Comparison of ENCODE assay signal across 16 cellular contexts in the genomic region with DNA sequence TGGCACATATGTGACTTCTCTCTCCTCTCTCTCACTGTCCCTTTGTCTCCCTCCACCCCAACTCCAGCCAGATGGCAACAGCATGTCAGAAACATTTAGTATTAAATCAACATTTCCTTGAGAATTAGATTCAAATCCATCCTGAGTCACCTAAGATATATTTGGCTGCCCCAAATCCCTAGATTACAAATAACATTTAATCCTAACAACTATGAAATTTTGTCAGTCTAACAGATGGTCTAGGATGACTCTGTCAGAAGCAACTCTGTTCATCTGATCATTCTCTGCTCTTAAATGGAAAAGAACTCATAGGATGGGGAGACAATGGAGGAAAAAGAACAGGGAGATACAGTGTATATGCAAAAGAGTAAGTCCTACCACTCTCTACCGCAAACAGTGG.
DNase-seq lines count a peak whose midpoint lies in the region; ATAC-seq and TF ChIP-seq lines count a peak whose summit lies in the region.
"Had no signal": no experiment of that assay in that cellular context is flagged by ENCODE, and none has a peak within 500 bp of the region (broad histone marks: within the 10 kb centered on the region; RNA-seq: fewer than 3 reads in every experiment).

No MANE protein-coding gene starts in this region.

- H3K4me1 Mint-ChIP-seq in stimulated activated naive CD8-positive, alpha-beta T cell treated with anti-CD3 and anti-CD28 coated beads, Interleukin-15, amount 100 ng/mL, for 72 hours = peaks cover 5% of the 10 kb centered on the region
- H3K4me1 Mint-ChIP-seq: IgD-negative memory B cell had no signal

- no peak for ATAC-seq in left cardiac atrium
- no peak for ATAC-seq in stimulated activated naive CD8-positive, alpha-beta T cell treated with anti-CD3 and anti-CD28 coated beads, Interleukin-15, amount 100 ng/mL, for 72 hours
- no peak for ATAC-seq in GM21619 (IDR thresholded peaks at IDR 0.05; ENCODE audit: unreplicated experiment)
- ATAC-seq: GM12878 had no signal

- intact Hi-C loops in left ventricle myocardium inferior (cut with micrococcal nuclease) (no loop called here), left cardiac atrium (cut with DNase I) (no loop called here)

- H3K27me3 Mint-ChIP-seq in stimulated activated naive CD8-positive, alpha-beta T cell treated with anti-CD3 and anti-CD28 coated beads, Interleukin-15, amount 100 ng/mL, for 72 hours = no peaks in the 10 kb centered on the region

- H3K27ac Mint-ChIP-seq in stimulated activated naive CD8-positive, alpha-beta T cell treated with anti-CD3 and anti-CD28 coated beads, Interleukin-15, amount 100 ng/mL, for 72 hours = no peak overlapping the region
- H3K27ac Mint-ChIP-seq: IgD-negative memory B cell had no signal

- H3K27me3 ChIP-seq in left ventricle myocardium inferior (ENCODE audit: low read depth) = no peaks in the 10 kb centered on the region

- no peak for DNase-seq in left ventricle myocardium inferior
- DNase-seq in left cardiac atrium = no peak
- DNase-seq in myocyte (ENCODE audit: low read depth) = peak; percentile 24
- DNase-seq in stimulated activated naive CD8-positive, alpha-beta T cell treated with anti-CD3 and anti-CD28 coated beads, Interleukin-15, amount 100 ng/mL, for 72 hours = no peak
- DNase-seq in hepatic stellate cell (ENCODE audit: low spot score) = no peak
- DNase-seq in DMS114 treated with DMSO at 0.1 percent for 48 hours (lab: John Stamatoyannopoulos, UW; ENCODE audit: unreplicated experiment) = no peak
- DNase-seq: C1 segment of cervical spinal cord, DMS79, NCI-H1417, NCI-H2081 treated with DMSO at 0.1 percent for 48 hours, NCI-H345 had no signal

- H3K4me3 ChIP-seq in left ventricle myocardium inferior = no peak overlapping the region
- H3K4me3 ChIP-seq: GM12878, HAP-1 had no signal

- H3K9me3 Mint-ChIP-seq in stimulated activated naive CD8-positive, alpha-beta T cell treated with anti-CD3 and anti-CD28 coated beads, Interleukin-15, amount 100 ng/mL, for 72 hours = no peaks in the 10 kb centered on the region

- H3K4me1 ChIP-seq in left ventricle myocardium inferior = peaks cover 86% of the 10 kb centered on the region

- no peaks in the 10 kb centered on the region for H3K9me3 ChIP-seq in left ventricle myocardium inferior (replicated peaks)
- H3K9me3 ChIP-seq: HAP-1 had no signal

- H3K27ac ChIP-seq in left ventricle myocardium inferior (replicated peaks) (peak overlapping the region; percentile 70), VCaP (peak overlapping the region; percentile 18; the same call in 1 of the 2 replicates)

- H3K36me3 ChIP-seq in left ventricle myocardium inferior = no peaks in the 10 kb centered on the region
- H3K36me3 ChIP-seq: HAP-1 had no signal

- no peak for TF ChIP-seq CTCF in left ventricle myocardium inferior (IDR thresholded peaks at IDR 0.05; ENCODE audit: borderline replicate concordance)
- no peak for TF ChIP-seq CTCF in VCaP (conservative IDR thresholded peaks at IDR 0.05)

- no peak overlapping the region for H3K4me3 Mint-ChIP-seq in stimulated activated naive CD8-positive, alpha-beta T cell treated with anti-CD3 and anti-CD28 coated beads, Interleukin-15, amount 100 ng/mL, for 72 hours
- H3K4me3 Mint-ChIP-seq: IgD-negative memory B cell had no signal
